In the genomic region with DNA sequence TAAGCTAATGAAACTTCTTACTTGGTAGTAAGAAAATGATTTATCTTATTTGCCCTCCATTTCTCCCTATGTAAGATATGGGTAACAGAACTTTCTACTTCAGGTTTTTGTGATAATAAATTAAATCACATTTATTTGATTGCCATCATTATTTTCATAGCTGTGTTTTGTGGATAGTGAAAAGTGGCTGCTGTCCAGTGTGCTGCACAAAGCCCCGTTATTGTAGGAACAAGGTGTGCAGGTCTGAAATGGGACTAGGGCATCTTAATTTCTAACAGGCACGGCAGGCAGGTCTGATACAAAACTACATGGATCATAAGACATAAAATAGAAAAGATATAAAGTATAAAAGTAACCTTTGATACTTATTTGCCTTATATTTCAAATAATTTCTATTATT, we compare ENCODE assay signal across 34 cellular contexts.
"Had no signal": no experiment of that assay in that cellular context is flagged by ENCODE, and none has a peak within 500 bp of the region (broad histone marks: within the 10 kb centered on the region; RNA-seq: fewer than 3 reads in every experiment).

No MANE protein-coding gene starts in this region.

- DNase-seq: Karpas-422, Kasumi-1, MG63, MV-4-11, NCI-H1048, NCI-H1092, NCI-H1092 treated with DMSO at 0.1 percent for 48 hours, NCI-H1105, NCI-H1105 treated with DMSO at 0.1 percent for 48 hours, NCI-H1417, NCI-H1417 treated with DMSO at 0.1 percent for 48 hours, NCI-H1436, NCI-H1436 treated with DMSO at 0.1 percent for 48 hours, NCI-H146, NCI-H1694, NCI-H1694 treated with DMSO at 0.1 percent for 48 hours, NCI-H187, NCI-H187 treated with DMSO at 0.1 percent for 48 hours, NCI-H1930, NCI-H2029, NCI-H2029 treated with DMSO at 0.1 percent for 48 hours, NCI-H2081, NCI-H2081 treated with DMSO at 0.1 percent for 48 hours, NCI-H2107, NCI-H2171, NCI-H2171 treated with DMSO at 0.1 percent for 48 hours, NCI-H2227 treated with DMSO at 0.1 percent for 48 hours, NCI-H226, NCI-H345, NCI-H446, NCI-H446 treated with DMSO at 0.1 percent for 48 hours, NCI-H510A, NCI-H510A treated with DMSO at 0.1 percent for 48 hours, NCI-H524 had no signal
